Comparison of ENCODE assay signal across 1 cellular context in genomic region chr9:35540315-35540714, GRCh38.
TF ChIP-seq lines count a peak whose summit lies in the region.

No MANE protein-coding gene starts in this region.

TF ChIP-seq in HepG2, 621 proteins besides CTCF, POLR2A, EP300 and RAD21:
- TF ChIP-seq ZNF550 (CRISPR knock-in tag; IDR thresholded peaks at IDR 0.05; ENCODE audit: borderline replicate concordance) (no peak), KDM4B (CRISPR knock-in tag; IDR thresholded peaks at IDR 0.05) (no peak), MYC (CRISPR knock-in tag; IDR thresholded peaks at IDR 0.05; ENCODE audit: borderline replicate concordance) (no peak), DNMT3B (CRISPR knock-in tag; conservative IDR thresholded peaks at IDR 0.05) (no peak), DMAP1 (CRISPR knock-in tag; IDR thresholded peaks at IDR 0.05) (no peak), ZNF569 (CRISPR knock-in tag; IDR thresholded peaks at IDR 0.05; ENCODE audit: borderline replicate concordance) (no peak), ZNF772 (CRISPR knock-in tag; IDR thresholded peaks at IDR 0.05) (no peak), ZNF776 (CRISPR knock-in tag; IDR thresholded peaks at IDR 0.05) (no peak), ZNF660 (CRISPR knock-in tag; IDR thresholded peaks at IDR 0.05; ENCODE audit: borderline replicate concordance, low read depth) (no peak), ZC3H4 (CRISPR knock-in tag; IDR thresholded peaks at IDR 0.05; ENCODE audit: borderline replicate concordance) (no peak), ZNF44 (CRISPR knock-in tag; IDR thresholded peaks at IDR 0.05) (no peak), SNAPC4 (CRISPR knock-in tag; IDR thresholded peaks at IDR 0.05) (no peak)
